In genomic region chr9:126569036-126569435, GRCh38 we compare ENCODE assay signal across 21 cellular contexts. TPM values are rescaled to one million over a fixed set of nuclear protein-coding genes. Genes with fewer than 3 reads are reported as not detected.
A peak's percentile ranks its signal among the peaks of the same experiment; 100 is the strongest.
DNase-seq lines count a peak whose midpoint lies in the region; ATAC-seq and TF ChIP-seq lines count a peak whose summit lies in the region.
"Had no signal": no experiment of that assay in that cellular context is flagged by ENCODE, and none has a peak within 500 bp of the region (broad histone marks: within the 10 kb centered on the region; RNA-seq: fewer than 3 reads in every experiment).

No MANE protein-coding gene starts in this region.

- CTCF ChIA-PET in activated CD4-positive, alpha-beta T cell treated with anti-CD3 and anti-CD28 coated beads, Interleukin-2, amount 10 ng/mL, durations not matched to agents 7 days and 5 days (lab: Charles Lee) = interaction anchor here (0.6 to 1.7 kb wide), 4 partner anchors 11 to 923 kb away, joined by 3 to 6 read pairs (median 3); no protein-coding TSS in a partner anchor

- H3K9me3 ChIP-seq in MG63 (no peaks in the 10 kb centered on the region; the same call in 1 of the 2 replicates), left lung (no peaks in the 10 kb centered on the region)
- H3K9me3 ChIP-seq: body of pancreas, esophagus squamous epithelium, Peyer's patch, right lobe of liver had no signal

- no peak for TF ChIP-seq CTCF in epithelial cell of esophagus (IDR thresholded peaks at IDR 0.05; ENCODE audit: insufficient read depth, low read depth, low read length, missing control alignments)
- TF ChIP-seq CTCF in left lung (IDR thresholded peaks at IDR 0.05) = no peak

- H3K36me3 ChIP-seq in MG63 (no peaks in the 10 kb centered on the region), left lung (no peaks in the 10 kb centered on the region)
- H3K36me3 ChIP-seq: esophagus squamous epithelium, Peyer's patch, right lobe of liver had no signal

- POLR2A ChIA-PET in activated CD4-positive, alpha-beta T cell treated with anti-CD3 and anti-CD28 coated beads, Interleukin-2, amount 10 ng/mL, durations not matched to agents 7 days and 5 days (lab: Charles Lee) = no interaction called here

- H3K27ac ChIP-seq in left lung = no peak overlapping the region
- H3K27ac ChIP-seq: body of pancreas, esophagus squamous epithelium, hepatocyte, Peyer's patch, right lobe of liver had no signal

- intact Hi-C loops in left lung (cut with DNase I) = no loop called here

- no peaks in the 10 kb centered on the region for H3K4me1 ChIP-seq in left lung
- H3K4me1 ChIP-seq: body of pancreas, Peyer's patch, right lobe of liver had no signal

- DNase-seq in EL = peak; percentile 64
- peak; percentile 31 for DNase-seq in MG63
- DNase-seq in epithelial cell of esophagus (ENCODE audit: low read depth) = peak; percentile 84
- no peak for DNase-seq in left lung
- no peak for DNase-seq in activated naive CD4-positive, alpha-beta T cell treated with anti-CD3 and anti-CD28 coated beads, Interleukin-2, amount 50 U/mL, for 72 hours (ENCODE audit: low spot score in 2 of 2)
- no peak for DNase-seq in activated CD4-positive, alpha-beta T cell treated with anti-CD3 and anti-CD28 coated beads, Interleukin-2, amount 10 ng/mL, durations not matched to agents 7 days and 5 days
- DNase-seq in effector CD4-positive, alpha-beta T cell = no peak
- DNase-seq in activated CD4-positive, alpha-beta T cell treated with anti-CD3 and anti-CD28 coated beads, Interleukin-2, amount 50 U/mL, for 4 hours = no peak
- DNase-seq: activated CD4-positive, alpha-beta T cell treated with anti-CD3 and anti-CD28 coated beads, Interleukin-2, amount 50 U/mL, for 1 hour; activated naive CD4-positive, alpha-beta T cell treated with anti-CD3 and anti-CD28 coated beads for 36 hours; body of pancreas; CD8-positive, alpha-beta memory T cell; DND-41; esophagus squamous epithelium; NCI-H1092; NCI-H774; nucleus accumbens; Peyer's patch; right lobe of liver; stimulated activated CD4-positive, alpha-beta T cell treated with anti-CD3 and anti-CD28 coated beads, Interleukin-2, amount 100 ng/mL, for 24 hours had no signal

- H3K9me3 Mint-ChIP-seq in activated naive CD4-positive, alpha-beta T cell treated with anti-CD3 and anti-CD28 coated beads, Interleukin-2, amount 50 U/mL, for 72 hours = no peaks in the 10 kb centered on the region
- no peaks in the 10 kb centered on the region for H3K9me3 Mint-ChIP-seq in activated CD4-positive, alpha-beta T cell treated with anti-CD3 and anti-CD28 coated beads, Interleukin-2, amount 10 ng/mL, durations not matched to agents 7 days and 5 days
- H3K9me3 Mint-ChIP-seq: activated naive CD4-positive, alpha-beta T cell treated with anti-CD3 and anti-CD28 coated beads for 36 hours; CD8-positive, alpha-beta memory T cell had no signal

- no peaks in the 10 kb centered on the region for H3K4me1 Mint-ChIP-seq in activated CD4-positive, alpha-beta T cell treated with anti-CD3 and anti-CD28 coated beads, Interleukin-2, amount 10 ng/mL, durations not matched to agents 7 days and 5 days
- H3K4me1 Mint-ChIP-seq: CD8-positive, alpha-beta memory T cell had no signal

- H3K27me3 ChIP-seq in MG63 (no peaks in the 10 kb centered on the region), left lung (peaks cover 0 to 22% of the 10 kb centered on the region in 2 donors)
- H3K27me3 ChIP-seq: body of pancreas, right lobe of liver had no signal

- no peak overlapping the region for H3K4me3 ChIP-seq in MG63
- H3K4me3 ChIP-seq in epithelial cell of esophagus (ENCODE audit: low read length) = no peak overlapping the region
- no peak overlapping the region for H3K4me3 ChIP-seq in left lung
- H3K4me3 ChIP-seq: body of pancreas, esophagus squamous epithelium, hepatocyte, Peyer's patch, right lobe of liver had no signal

- H3K4me3 Mint-ChIP-seq in activated CD4-positive, alpha-beta T cell treated with anti-CD3 and anti-CD28 coated beads, Interleukin-2, amount 10 ng/mL, durations not matched to agents 7 days and 5 days = no peak overlapping the region
- H3K4me3 Mint-ChIP-seq: activated naive CD4-positive, alpha-beta T cell treated with anti-CD3 and anti-CD28 coated beads for 36 hours; CD8-positive, alpha-beta memory T cell had no signal

- H3K36me3 Mint-ChIP-seq in activated naive CD4-positive, alpha-beta T cell treated with anti-CD3 and anti-CD28 coated beads, Interleukin-2, amount 50 U/mL, for 72 hours = no peaks in the 10 kb centered on the region
- no peaks in the 10 kb centered on the region for H3K36me3 Mint-ChIP-seq in activated CD4-positive, alpha-beta T cell treated with anti-CD3 and anti-CD28 coated beads, Interleukin-2, amount 10 ng/mL, durations not matched to agents 7 days and 5 days (ENCODE audit: low read depth)
- H3K36me3 Mint-ChIP-seq: CD8-positive, alpha-beta memory T cell had no signal

- peaks cover 8% of the 10 kb centered on the region for H3K27me3 Mint-ChIP-seq in activated CD4-positive, alpha-beta T cell treated with anti-CD3 and anti-CD28 coated beads, Interleukin-2, amount 10 ng/mL, durations not matched to agents 7 days and 5 days

- no peak overlapping the region for H3K27ac Mint-ChIP-seq in activated naive CD4-positive, alpha-beta T cell treated with anti-CD3 and anti-CD28 coated beads, Interleukin-2, amount 50 U/mL, for 72 hours
- no peak overlapping the region for H3K27ac Mint-ChIP-seq in activated CD4-positive, alpha-beta T cell treated with anti-CD3 and anti-CD28 coated beads, Interleukin-2, amount 10 ng/mL, durations not matched to agents 7 days and 5 days
- H3K27ac Mint-ChIP-seq: activated naive CD4-positive, alpha-beta T cell treated with anti-CD3 and anti-CD28 coated beads for 36 hours; CD8-positive, alpha-beta memory T cell had no signal

- ATAC-seq in left lung = peak; percentile 57
- ATAC-seq in activated naive CD4-positive, alpha-beta T cell treated with anti-CD3 and anti-CD28 coated beads, Interleukin-2, amount 50 U/mL, for 72 hours = no peak
- ATAC-seq: body of pancreas, right lobe of liver had no signal

RNA-seq across cellular contexts. Expression of gene LMX1B, which starts 44.7 kb away (rescaled TPM):
- total RNA-seq in MG63 (2014; rRNA removed; shearing (Covaris generic); ENCODE audit: low replicate concordance) = 0.69 and 1.6 TPM in 2 replicates
- under 1 TPM in 1 of 2 donors, not detected in 1; 0.05 TPM for total RNA-seq in left lung
- total RNA-seq in activated naive CD4-positive, alpha-beta T cell treated with anti-CD3 and anti-CD28 coated beads, Interleukin-2, amount 50 U/mL, for 72 hours = not detected
- not detected for total RNA-seq in activated CD4-positive, alpha-beta T cell treated with anti-CD3 and anti-CD28 coated beads, Interleukin-2, amount 10 ng/mL, durations not matched to agents 7 days and 5 days
- total RNA-seq: activated naive CD4-positive, alpha-beta T cell treated with anti-CD3 and anti-CD28 coated beads for 36 hours; CD8-positive, alpha-beta memory T cell; hepatocyte; Peyer's patch; right lobe of liver had no signal

Comparison
In these comparisons a context has a peak if more than half of its experiments do, and no peak if none do; other contexts are left out.
1. DNase-seq: peak in EL (single experiment), MG63 (single experiment) and epithelial cell of esophagus (single experiment); none in left lung (0 of 2), activated naive CD4-positive, alpha-beta T cell treated with anti-CD3 and anti-CD28 coated beads, Interleukin-2, amount 50 U/mL, for 72 hours (0 of 2), activated CD4-positive, alpha-beta T cell treated with anti-CD3 and anti-CD28 coated beads, Interleukin-2, amount 10 ng/mL, durations not matched to agents 7 days and 5 days (single experiment), effector CD4-positive, alpha-beta T cell (single experiment) and activated CD4-positive, alpha-beta T cell treated with anti-CD3 and anti-CD28 coated beads, Interleukin-2, amount 50 U/mL, for 4 hours (0 of 2).